In genomic region chr17:9457005-9457404, GRCh38 we compare ENCODE assay signal across 7 cellular contexts.
"Had no signal": no experiment of that assay in that cellular context is flagged by ENCODE, and none has a peak within 500 bp of the region (broad histone marks: within the 10 kb centered on the region; RNA-seq: fewer than 3 reads in every experiment).

No MANE protein-coding gene starts in this region.

- H3K4me1 ChIP-seq: HAP-1 had no signal

- H2AFZ ChIP-seq: GM23248 had no signal

- H3K9ac ChIP-seq: GM23248 had no signal

- H3K36me3 ChIP-seq: HAP-1 had no signal

- DNase-seq: GM23248, GOT3, H7, IMR-90 had no signal

- H3K27ac ChIP-seq: GM23248 had no signal

- ATAC-seq: HCT116, K562 had no signal

- H3K4me3 ChIP-seq: GM23248, HAP-1, K562 had no signal

- H3K9me3 ChIP-seq: HAP-1 had no signal
